Comparison of ENCODE assay signal across 5 cellular contexts in genomic region chr7:21141476-21141875, GRCh38.
"Had no signal": no experiment of that assay in that cellular context is flagged by ENCODE, and none has a peak within 500 bp of the region (broad histone marks: within the 10 kb centered on the region; RNA-seq: fewer than 3 reads in every experiment).

No MANE protein-coding gene starts in this region.

- DNase-seq: H9, HCEC 1CT, IMR-90 had no signal

- H3K4me3 ChIP-seq: GM23338, K562 had no signal

- H2AFZ ChIP-seq: GM23338 had no signal

- ATAC-seq: GM23338, K562 had no signal

- H3K4me2 ChIP-seq: GM23338 had no signal
